In the genomic region with DNA sequence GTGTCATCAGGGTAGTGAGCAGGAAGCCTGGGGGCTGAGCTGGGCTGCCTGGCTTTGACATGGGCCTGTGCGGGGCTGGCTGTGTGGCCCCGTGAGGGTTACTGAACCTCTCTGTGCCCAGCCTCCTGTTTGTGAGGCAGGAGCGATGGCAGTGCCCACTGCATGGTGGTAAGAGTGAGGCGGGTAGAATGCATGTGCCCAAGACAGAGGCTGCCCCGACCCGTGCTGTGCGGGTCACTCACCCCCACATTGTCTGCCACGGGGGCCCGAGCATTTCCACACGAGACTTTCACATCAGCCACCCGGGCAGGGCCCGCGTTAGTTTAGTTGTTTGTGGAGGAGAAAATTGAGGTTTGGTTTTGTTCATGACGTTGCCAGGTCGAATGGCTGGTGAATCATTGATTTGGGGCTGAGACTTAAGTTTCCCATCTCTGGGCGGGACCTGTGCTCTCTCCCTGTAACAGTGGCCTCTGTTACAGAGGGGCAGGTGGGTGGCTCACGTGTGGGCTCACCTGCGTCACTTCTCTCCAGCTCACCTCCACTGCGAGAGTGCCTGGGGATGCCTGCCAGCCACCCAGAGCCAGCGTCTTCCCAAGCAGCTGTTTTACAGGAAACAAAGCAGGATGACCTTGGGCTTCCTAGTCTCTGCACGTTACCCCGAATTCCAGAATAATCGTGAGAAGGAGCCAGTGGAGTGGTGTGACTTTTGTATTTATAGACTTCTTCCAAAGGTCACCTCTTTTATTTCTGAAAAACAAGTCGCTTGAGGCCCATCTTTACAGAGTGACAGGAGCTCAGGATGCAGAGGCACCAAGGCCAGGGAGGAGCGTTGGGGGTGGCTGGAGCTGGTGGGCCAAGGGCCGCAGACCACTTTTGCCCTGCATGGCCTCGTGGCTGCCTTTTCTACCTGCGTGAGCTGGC, we compare ENCODE assay signal across 13 cellular contexts.
DNase-seq lines count a peak whose midpoint lies in the region; ATAC-seq, FAIRE-seq and TF ChIP-seq lines count a peak whose summit lies in the region.
"Had no signal": no experiment of that assay in that cellular context is flagged by ENCODE, and none has a peak within 500 bp of the region (broad histone marks: within the 10 kb centered on the region; RNA-seq: fewer than 3 reads in every experiment).

No MANE protein-coding gene starts in this region.

- no peak for TF ChIP-seq CTCF in endothelial cell (IDR thresholded peaks at IDR 0.05; ENCODE audit: unreplicated experiment)
- TF ChIP-seq CTCF in pancreas (IDR thresholded peaks at IDR 0.05) = no peak

- peak; percentile 72 for ATAC-seq in activated CD8-positive, alpha-beta memory T cell treated with anti-CD3 and anti-CD28 coated beads, Interleukin-2, amount 10 ng/mL, durations not matched to agents 7 days and 5 days
- ATAC-seq in pancreas (peak; percentile 69 to 86 (median 82)), HG03045 (IDR thresholded peaks at IDR 0.05; ENCODE audit: unreplicated experiment) (no peak), HG02885 (IDR thresholded peaks at IDR 0.05; ENCODE audit: poor library complexity, unreplicated experiment) (no peak)
- ATAC-seq: natural killer cell had no signal

- FAIRE-seq in pancreas (lab: Jason Lieb, UNC) = no peak

- intact Hi-C loops in pancreas (cut with DNase I) = no loop called here

- H3K4me1 Mint-ChIP-seq in activated CD8-positive, alpha-beta memory T cell treated with anti-CD3 and anti-CD28 coated beads, Interleukin-2, amount 10 ng/mL, durations not matched to agents 7 days and 5 days = peaks cover 33% of the 10 kb centered on the region
- H3K4me1 Mint-ChIP-seq in endothelial cell (ENCODE audit: unreplicated experiment) = peaks cover 47% of the 10 kb centered on the region

- no peaks in the 10 kb centered on the region for H3K27me3 ChIP-seq in pancreas
- H3K27me3 ChIP-seq: cardiac muscle cell, esophagus muscularis mucosa had no signal

- H3K27ac Mint-ChIP-seq in activated CD8-positive, alpha-beta memory T cell treated with anti-CD3 and anti-CD28 coated beads, Interleukin-2, amount 10 ng/mL, durations not matched to agents 7 days and 5 days = no peak overlapping the region
- peak overlapping the region; percentile 42 for H3K27ac Mint-ChIP-seq in endothelial cell (ENCODE audit: unreplicated experiment)

- peaks cover 0 to 10% (median 0%) of the 10 kb centered on the region in 3 donors for H3K4me1 ChIP-seq in pancreas

- no peak overlapping the region for H3K4me3 ChIP-seq in pancreas
- H3K4me3 ChIP-seq: cardiac muscle cell, esophagus muscularis mucosa, HAP-1 had no signal

- H3K27ac ChIP-seq in pancreas = peak overlapping the region in 2 of 4 donors; percentile 36 to 44
- H3K27ac ChIP-seq: cardiac muscle cell, esophagus muscularis mucosa had no signal

- no peaks in the 10 kb centered on the region for H3K36me3 ChIP-seq in pancreas
- H3K36me3 ChIP-seq: cardiac muscle cell, esophagus muscularis mucosa, HAP-1 had no signal

- WGBS in pancreas, 2 donors = 48 to 54% methylated on average over 28 of the region's 28 CpGs

- H3K9me3 ChIP-seq in pancreas = no peaks in the 10 kb centered on the region
- H3K9me3 ChIP-seq: esophagus muscularis mucosa, HAP-1 had no signal

- H3K9me3 Mint-ChIP-seq in activated CD8-positive, alpha-beta memory T cell treated with anti-CD3 and anti-CD28 coated beads, Interleukin-2, amount 10 ng/mL, durations not matched to agents 7 days and 5 days (ENCODE audit: low read depth) = peaks cover 5% of the 10 kb centered on the region
- no peaks in the 10 kb centered on the region for H3K9me3 Mint-ChIP-seq in endothelial cell (ENCODE audit: unreplicated experiment)

- no peak overlapping the region for H3K4me3 Mint-ChIP-seq in activated CD8-positive, alpha-beta memory T cell treated with anti-CD3 and anti-CD28 coated beads, Interleukin-2, amount 10 ng/mL, durations not matched to agents 7 days and 5 days
- H3K4me3 Mint-ChIP-seq in endothelial cell (ENCODE audit: unreplicated experiment) = no peak overlapping the region
- H3K4me3 Mint-ChIP-seq: natural killer cell had no signal

- H3K36me3 Mint-ChIP-seq in activated CD8-positive, alpha-beta memory T cell treated with anti-CD3 and anti-CD28 coated beads, Interleukin-2, amount 10 ng/mL, durations not matched to agents 7 days and 5 days = peaks cover 15% of the 10 kb centered on the region
- H3K36me3 Mint-ChIP-seq in endothelial cell (ENCODE audit: low read depth, unreplicated experiment) = no peaks in the 10 kb centered on the region
- H3K36me3 Mint-ChIP-seq: natural killer cell had no signal

- CTCF ChIA-PET in activated CD8-positive, alpha-beta memory T cell treated with anti-CD3 and anti-CD28 coated beads, Interleukin-2, amount 10 ng/mL, durations not matched to agents 7 days and 5 days (lab: Charles Lee) = no interaction called here

- no peaks in the 10 kb centered on the region for H3K27me3 Mint-ChIP-seq in activated CD8-positive, alpha-beta memory T cell treated with anti-CD3 and anti-CD28 coated beads, Interleukin-2, amount 10 ng/mL, durations not matched to agents 7 days and 5 days
- H3K27me3 Mint-ChIP-seq in endothelial cell (ENCODE audit: unreplicated experiment) = peaks cover 4% of the 10 kb centered on the region

- no peak for DNase-seq in activated CD8-positive, alpha-beta memory T cell treated with anti-CD3 and anti-CD28 coated beads, Interleukin-2, amount 10 ng/mL, durations not matched to agents 7 days and 5 days
- DNase-seq in activated CD8-positive, alpha-beta memory T cell treated with anti-CD3 and anti-CD28 coated beads, Interleukin-2, amount 50 U/mL, for 4 hours = no peak
- peak; percentile 66 for DNase-seq in SHP77 treated with DMSO at 0.1 percent for 48 hours (lab: John Stamatoyannopoulos, UW)
- DNase-seq in endothelial cell (ENCODE audit: low spot score) = no peak
- peak in 5 of 6 donors; percentile 32 to 66 (median 56) for DNase-seq in pancreas
- DNase-seq in NCI-H2029 (lab: John Stamatoyannopoulos, UW) = no peak
- DNase-seq: natural killer cell, NCI-H2227 treated with DMSO at 0.1 percent for 48 hours had no signal

Comparison
In these comparisons a context has a peak if more than half of its experiments do, and no peak if none do; other contexts are left out.
1. ATAC-seq: peak in activated CD8-positive, alpha-beta memory T cell treated with anti-CD3 and anti-CD28 coated beads, Interleukin-2, amount 10 ng/mL, durations not matched to agents 7 days and 5 days (single experiment) and pancreas (4 of 4); none in HG03045 (single experiment) and HG02885 (single experiment).
2. DNase-seq: peak in SHP77 treated with DMSO at 0.1 percent for 48 hours (single experiment) and pancreas (5 of 6); none in activated CD8-positive, alpha-beta memory T cell treated with anti-CD3 and anti-CD28 coated beads, Interleukin-2, amount 10 ng/mL, durations not matched to agents 7 days and 5 days (single experiment), activated CD8-positive, alpha-beta memory T cell treated with anti-CD3 and anti-CD28 coated beads, Interleukin-2, amount 50 U/mL, for 4 hours (single experiment), endothelial cell (single experiment) and NCI-H2029 (single experiment).